ENCODE assay signal across 22 cellular contexts in the genomic region with DNA sequence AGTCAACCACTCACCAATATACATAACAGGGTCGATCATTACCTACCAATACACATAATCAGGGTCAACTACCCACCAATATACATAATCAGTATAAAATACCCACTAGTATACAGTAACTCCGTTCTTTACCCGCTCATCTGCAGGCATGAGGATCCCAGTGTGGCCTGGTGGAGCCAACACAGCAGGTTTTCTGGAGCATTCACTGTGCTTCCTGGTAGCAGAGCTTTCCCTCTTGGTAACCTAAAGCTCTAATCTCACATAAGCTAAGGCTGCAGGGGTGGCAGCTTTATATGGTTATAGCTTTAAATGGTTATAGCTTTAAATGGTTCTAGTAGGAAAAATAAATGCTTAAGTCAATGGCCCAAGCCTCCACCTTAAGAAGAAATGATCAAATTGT. TPM values are rescaled to one million over a fixed set of nuclear protein-coding genes. Genes with fewer than 3 reads are reported as not detected.
DNase-seq lines count a peak whose midpoint lies in the region; FAIRE-seq and TF ChIP-seq lines count a peak whose summit lies in the region.
"Had no signal": no experiment of that assay in that cellular context is flagged by ENCODE, and none has a peak within 500 bp of the region (broad histone marks: within the 10 kb centered on the region; RNA-seq: fewer than 3 reads in every experiment).

No MANE protein-coding gene starts in this region.

- no peaks in the 10 kb centered on the region for H3K4me1 Mint-ChIP-seq in activated CD4-positive, alpha-beta memory T cell treated with anti-CD3 and anti-CD28 coated beads for 36 hours (ENCODE audit: low read depth)
- peaks cover 23% of the 10 kb centered on the region for H3K4me1 Mint-ChIP-seq in activated CD4-positive, alpha-beta memory T cell treated with anti-CD3 and anti-CD28 coated beads, Interleukin-2, amount 10 ng/mL, durations not matched to agents 7 days and 5 days
- H3K4me1 Mint-ChIP-seq in activated T-helper 2 cell treated with anti-CD3 and anti-CD28 coated beads, Interferon-gamma antibody, Interleukin-2, Interleukin-4, amounts not matched to agents 10 μg/mL and 5 μg/mL and 100 μg/mL, durations not matched to agents 14 hours and 24 hours and 36 hours (ENCODE audit: low read depth) = no peaks in the 10 kb centered on the region

- H3K36me3 ChIP-seq in OCI-LY7 (ENCODE audit: insufficient read depth, low read length) = no peaks in the 10 kb centered on the region

- TF ChIP-seq CTCF in OCI-LY7 (conservative IDR thresholded peaks at IDR 0.05; ENCODE audit: low read length) = no peak

- H3K4me1 ChIP-seq in OCI-LY7 (ENCODE audit: insufficient read depth, low read length, poor library complexity, severe bottlenecking) = no peaks in the 10 kb centered on the region

- POLR2A ChIA-PET in activated CD4-positive, alpha-beta memory T cell treated with anti-CD3 and anti-CD28 coated beads for 36 hours (lab: Charles Lee) = no interaction called here
- POLR2A ChIA-PET in activated CD4-positive, alpha-beta memory T cell treated with anti-CD3 and anti-CD28 coated beads, Interleukin-2, amount 10 ng/mL, durations not matched to agents 7 days and 5 days (lab: Charles Lee) = no interaction called here
- POLR2A ChIA-PET in OCI-LY7 (lab: Charles Lee) = no interaction called here

- no peak overlapping the region for H2AFZ ChIP-seq in OCI-LY7 (ENCODE audit: low read length)
- H2AFZ ChIP-seq: GM23338 had no signal

- CTCF ChIA-PET in activated CD4-positive, alpha-beta memory T cell treated with anti-CD3 and anti-CD28 coated beads for 36 hours (lab: Charles Lee) = interaction anchor here (1.0 kb wide), 1 partner anchor 28 kb away, joined by 4 read pairs; no protein-coding TSS in a partner anchor
- CTCF ChIA-PET in activated CD4-positive, alpha-beta memory T cell treated with anti-CD3 and anti-CD28 coated beads, Interleukin-2, amount 10 ng/mL, durations not matched to agents 7 days and 5 days (lab: Charles Lee) = no interaction called here
- CTCF ChIA-PET in OCI-LY7 (lab: Charles Lee; ENCODE audit: unreplicated experiment) = no interaction called here

- no peak for FAIRE-seq in frontal cortex (lab: Jason Lieb, UNC)
- FAIRE-seq: GM12891, HepG2, RCC 7860 had no signal

- no peaks in the 10 kb centered on the region for H3K79me2 ChIP-seq in OCI-LY7 (ENCODE audit: insufficient read depth, low read depth, low read length)

- peaks cover 15% of the 10 kb centered on the region for H3K27me3 Mint-ChIP-seq in activated CD4-positive, alpha-beta memory T cell treated with anti-CD3 and anti-CD28 coated beads for 36 hours
- peaks cover 29% of the 10 kb centered on the region for H3K27me3 Mint-ChIP-seq in activated CD4-positive, alpha-beta memory T cell treated with anti-CD3 and anti-CD28 coated beads, Interleukin-2, amount 10 ng/mL, durations not matched to agents 7 days and 5 days
- peaks cover 10% of the 10 kb centered on the region for H3K27me3 Mint-ChIP-seq in activated T-helper 2 cell treated with anti-CD3 and anti-CD28 coated beads, Interferon-gamma antibody, Interleukin-2, Interleukin-4, amounts not matched to agents 10 μg/mL and 5 μg/mL and 100 μg/mL, durations not matched to agents 14 hours and 24 hours and 36 hours (ENCODE audit: low read depth)

- no peaks in the 10 kb centered on the region for H4K20me1 ChIP-seq in OCI-LY7 (ENCODE audit: insufficient read depth, low read length)

- peak; percentile 5 for DNase-seq in activated CD4-positive, alpha-beta memory T cell treated with anti-CD3 and anti-CD28 coated beads for 36 hours
- no peak for DNase-seq in activated CD4-positive, alpha-beta memory T cell treated with anti-CD3 and anti-CD28 coated beads, Interleukin-2, amount 10 ng/mL, durations not matched to agents 7 days and 5 days
- DNase-seq in OCI-LY7 (ENCODE audit: low spot score) (peak; percentile 6), iPS-NIHi7 (ENCODE audit: extremely low spot score) (peak; percentile 3), frontal cortex (ENCODE audit: low spot score in 2 of 2) (no peak)
- no peak for DNase-seq in activated T-helper 2 cell treated with anti-CD3 and anti-CD28 coated beads, Interferon-gamma antibody, Interleukin-2, Interleukin-4, amounts not matched to agents 10 μg/mL and 5 μg/mL and 100 μg/mL, durations not matched to agents 14 hours and 24 hours and 36 hours (ENCODE audit: low spot score)
- DNase-seq in stimulated activated CD8-positive, alpha-beta memory T cell treated with anti-CD3 and anti-CD28 coated beads, Interleukin-4, amount 100 ng/mL, for 48 hours = no peak
- DNase-seq: AML-193, EL, KG1, MV-4-11, NCI-H1417 treated with DMSO at 0.1 percent for 48 hours, NCI-H1930, NCI-H2171, NCI-H526, SHP77 had no signal

- H3K4me3 ChIP-seq in OCI-LY7 (ENCODE audit: low read depth, low read length, poor library complexity, severe bottlenecking) = no peak overlapping the region
- H3K4me3 ChIP-seq: GM23338, SK-N-MC had no signal

- intact Hi-C loops in activated CD4-positive, alpha-beta memory T cell treated with anti-CD3 and anti-CD28 coated beads for 36 hours (cut with micrococcal nuclease) = no loop called here
- intact Hi-C loops in OCI-LY7 (cut with micrococcal nuclease; ENCODE audit: unreplicated experiment) = no loop called here
- intact Hi-C loops in activated T-helper 2 cell treated with anti-CD3 and anti-CD28 coated beads, Interferon-gamma antibody, Interleukin-2, Interleukin-4, amounts not matched to agents 10 μg/mL and 5 μg/mL and 100 μg/mL, durations not matched to agents 14 hours and 24 hours and 36 hours (cut with micrococcal nuclease) = no loop called here

- H3K36me3 Mint-ChIP-seq in activated CD4-positive, alpha-beta memory T cell treated with anti-CD3 and anti-CD28 coated beads for 36 hours = no peaks in the 10 kb centered on the region
- no peaks in the 10 kb centered on the region for H3K36me3 Mint-ChIP-seq in activated CD4-positive, alpha-beta memory T cell treated with anti-CD3 and anti-CD28 coated beads, Interleukin-2, amount 10 ng/mL, durations not matched to agents 7 days and 5 days (ENCODE audit: low read depth)
- no peaks in the 10 kb centered on the region for H3K36me3 Mint-ChIP-seq in activated T-helper 2 cell treated with anti-CD3 and anti-CD28 coated beads, Interferon-gamma antibody, Interleukin-2, Interleukin-4, amounts not matched to agents 10 μg/mL and 5 μg/mL and 100 μg/mL, durations not matched to agents 14 hours and 24 hours and 36 hours (ENCODE audit: low read depth)

- H3K9me3 ChIP-seq in OCI-LY7 (ENCODE audit: low read length) = no peaks in the 10 kb centered on the region

- no peak overlapping the region for H3K27ac ChIP-seq in OCI-LY7 (ENCODE audit: low read depth, low read length, poor library complexity, severe bottlenecking)
- H3K27ac ChIP-seq: C4-2B, SK-N-MC had no signal

- no peak overlapping the region for H3K4me3 Mint-ChIP-seq in activated CD4-positive, alpha-beta memory T cell treated with anti-CD3 and anti-CD28 coated beads for 36 hours
- no peak overlapping the region for H3K4me3 Mint-ChIP-seq in activated CD4-positive, alpha-beta memory T cell treated with anti-CD3 and anti-CD28 coated beads, Interleukin-2, amount 10 ng/mL, durations not matched to agents 7 days and 5 days
- H3K4me3 Mint-ChIP-seq in activated T-helper 2 cell treated with anti-CD3 and anti-CD28 coated beads, Interferon-gamma antibody, Interleukin-2, Interleukin-4, amounts not matched to agents 10 μg/mL and 5 μg/mL and 100 μg/mL, durations not matched to agents 14 hours and 24 hours and 36 hours (ENCODE audit: low read depth) = no peak overlapping the region
- H3K4me3 Mint-ChIP-seq: GM23338 had no signal

- H3K4me2 ChIP-seq in OCI-LY7 (ENCODE audit: low read length) = no peak overlapping the region
- H3K4me2 ChIP-seq: GM23338 had no signal

- BruUV-seq in OCI-LY7 (replicated peaks; lab: Mats Ljungman, UMichigan) = no TSS peak

- H3K27ac Mint-ChIP-seq in activated CD4-positive, alpha-beta memory T cell treated with anti-CD3 and anti-CD28 coated beads for 36 hours = no peak overlapping the region
- H3K27ac Mint-ChIP-seq in activated CD4-positive, alpha-beta memory T cell treated with anti-CD3 and anti-CD28 coated beads, Interleukin-2, amount 10 ng/mL, durations not matched to agents 7 days and 5 days = no peak overlapping the region
- no peak overlapping the region for H3K27ac Mint-ChIP-seq in activated T-helper 2 cell treated with anti-CD3 and anti-CD28 coated beads, Interferon-gamma antibody, Interleukin-2, Interleukin-4, amounts not matched to agents 10 μg/mL and 5 μg/mL and 100 μg/mL, durations not matched to agents 14 hours and 24 hours and 36 hours
- H3K27ac Mint-ChIP-seq: GM23338 had no signal

- no peaks in the 10 kb centered on the region for H3K9me3 Mint-ChIP-seq in activated CD4-positive, alpha-beta memory T cell treated with anti-CD3 and anti-CD28 coated beads for 36 hours
- H3K9me3 Mint-ChIP-seq in activated CD4-positive, alpha-beta memory T cell treated with anti-CD3 and anti-CD28 coated beads, Interleukin-2, amount 10 ng/mL, durations not matched to agents 7 days and 5 days = no peaks in the 10 kb centered on the region
- H3K9me3 Mint-ChIP-seq in activated T-helper 2 cell treated with anti-CD3 and anti-CD28 coated beads, Interferon-gamma antibody, Interleukin-2, Interleukin-4, amounts not matched to agents 10 μg/mL and 5 μg/mL and 100 μg/mL, durations not matched to agents 14 hours and 24 hours and 36 hours = no peaks in the 10 kb centered on the region

- no peaks in the 10 kb centered on the region for H3K9me2 ChIP-seq in OCI-LY7 (ENCODE audit: insufficient read depth, low read length)

RNA-seq across cellular contexts. Expression of a gene that starts 11.9 kb away (rescaled TPM):
- total RNA-seq in activated CD4-positive, alpha-beta memory T cell treated with anti-CD3 and anti-CD28 coated beads for 36 hours = not detected
- not detected for total RNA-seq in activated CD4-positive, alpha-beta memory T cell treated with anti-CD3 and anti-CD28 coated beads, Interleukin-2, amount 10 ng/mL, durations not matched to agents 7 days and 5 days
- not detected in 2 replicates for total RNA-seq in OCI-LY7 (2014; rRNA removed; shearing (Covaris generic))
- not detected in 2 replicates for total RNA-seq in OCI-LY7 (2022)
- total RNA-seq in activated T-helper 2 cell treated with anti-CD3 and anti-CD28 coated beads, Interferon-gamma antibody, Interleukin-2, Interleukin-4, amounts not matched to agents 10 μg/mL and 5 μg/mL and 100 μg/mL, durations not matched to agents 14 hours and 24 hours and 36 hours = not detected in 2 replicates
- not detected for total RNA-seq in frontal cortex
- total RNA-seq: GM23338, HepG2 had no signal

RNA-seq across cellular contexts. Expression of a gene that starts 12.8 kb away (rescaled TPM):
- not detected for total RNA-seq in activated CD4-positive, alpha-beta memory T cell treated with anti-CD3 and anti-CD28 coated beads for 36 hours
- total RNA-seq in activated CD4-positive, alpha-beta memory T cell treated with anti-CD3 and anti-CD28 coated beads, Interleukin-2, amount 10 ng/mL, durations not matched to agents 7 days and 5 days = not detected
- total RNA-seq in OCI-LY7 (2014; rRNA removed; shearing (Covaris generic)) = not detected in 2 replicates
- not detected in 2 replicates for total RNA-seq in OCI-LY7 (2022)
- total RNA-seq in activated T-helper 2 cell treated with anti-CD3 and anti-CD28 coated beads, Interferon-gamma antibody, Interleukin-2, Interleukin-4, amounts not matched to agents 10 μg/mL and 5 μg/mL and 100 μg/mL, durations not matched to agents 14 hours and 24 hours and 36 hours = not detected in 2 replicates
- not detected for total RNA-seq in frontal cortex
- total RNA-seq: GM23338, HepG2 had no signal

RNA-seq across cellular contexts. Expression of a gene that starts 28.5 kb away (rescaled TPM):
- not detected for total RNA-seq in activated CD4-positive, alpha-beta memory T cell treated with anti-CD3 and anti-CD28 coated beads for 36 hours
- total RNA-seq in activated CD4-positive, alpha-beta memory T cell treated with anti-CD3 and anti-CD28 coated beads, Interleukin-2, amount 10 ng/mL, durations not matched to agents 7 days and 5 days = not detected
- not detected in 2 replicates for total RNA-seq in OCI-LY7 (2014; rRNA removed; shearing (Covaris generic))
- total RNA-seq in OCI-LY7 (2022) (not detected in 2 replicates), frontal cortex (not detected)
- not detected in 2 replicates for total RNA-seq in activated T-helper 2 cell treated with anti-CD3 and anti-CD28 coated beads, Interferon-gamma antibody, Interleukin-2, Interleukin-4, amounts not matched to agents 10 μg/mL and 5 μg/mL and 100 μg/mL, durations not matched to agents 14 hours and 24 hours and 36 hours
- total RNA-seq: GM23338 had no signal

RNA-seq across cellular contexts. Expression of a gene that starts 32.6 kb away (rescaled TPM):
- 10 to 100 TPM; 42.2 to 42.7 TPM for total RNA-seq in activated CD4-positive, alpha-beta memory T cell treated with anti-CD3 and anti-CD28 coated beads for 36 hours
- 10 to 100 TPM; 33.8 to 37.5 TPM for total RNA-seq in activated CD4-positive, alpha-beta memory T cell treated with anti-CD3 and anti-CD28 coated beads, Interleukin-2, amount 10 ng/mL, durations not matched to agents 7 days and 5 days
- 30.2 and 42.7 TPM in 2 replicates for total RNA-seq in OCI-LY7 (2014; rRNA removed; shearing (Covaris generic))
- total RNA-seq in OCI-LY7 (2022) (50.3 and 55.7 TPM in 2 replicates), frontal cortex (13.9 TPM)
- 61.7 TPM in 2 replicates for total RNA-seq in activated T-helper 2 cell treated with anti-CD3 and anti-CD28 coated beads, Interferon-gamma antibody, Interleukin-2, Interleukin-4, amounts not matched to agents 10 μg/mL and 5 μg/mL and 100 μg/mL, durations not matched to agents 14 hours and 24 hours and 36 hours

RNA-seq across cellular contexts. Expression of a gene that starts 53.5 kb away (rescaled TPM):
- 1 to 10 TPM; 3.5 to 4.9 TPM for total RNA-seq in activated CD4-positive, alpha-beta memory T cell treated with anti-CD3 and anti-CD28 coated beads for 36 hours
- 1 to 10 TPM; 2.9 to 4.7 TPM for total RNA-seq in activated CD4-positive, alpha-beta memory T cell treated with anti-CD3 and anti-CD28 coated beads, Interleukin-2, amount 10 ng/mL, durations not matched to agents 7 days and 5 days
- total RNA-seq in OCI-LY7 (2014; rRNA removed; shearing (Covaris generic)) = 1.5 TPM in 2 replicates
- total RNA-seq in OCI-LY7 (2022) (0.21 and 0.52 TPM in 2 replicates), frontal cortex (35.5 TPM)
- total RNA-seq in activated T-helper 2 cell treated with anti-CD3 and anti-CD28 coated beads, Interferon-gamma antibody, Interleukin-2, Interleukin-4, amounts not matched to agents 10 μg/mL and 5 μg/mL and 100 μg/mL, durations not matched to agents 14 hours and 24 hours and 36 hours = 2.2 and 2.3 TPM in 2 replicates

Comparison
In these comparisons a context has a peak if more than half of its experiments do, and no peak if none do; other contexts are left out.
1. DNase-seq: peak in activated CD4-positive, alpha-beta memory T cell treated with anti-CD3 and anti-CD28 coated beads for 36 hours (single experiment), OCI-LY7 (single experiment) and iPS-NIHi7 (single experiment); none in activated CD4-positive, alpha-beta memory T cell treated with anti-CD3 and anti-CD28 coated beads, Interleukin-2, amount 10 ng/mL, durations not matched to agents 7 days and 5 days (single experiment), activated T-helper 2 cell treated with anti-CD3 and anti-CD28 coated beads, Interferon-gamma antibody, Interleukin-2, Interleukin-4, amounts not matched to agents 10 μg/mL and 5 μg/mL and 100 μg/mL, durations not matched to agents 14 hours and 24 hours and 36 hours (single experiment), stimulated activated CD8-positive, alpha-beta memory T cell treated with anti-CD3 and anti-CD28 coated beads, Interleukin-4, amount 100 ng/mL, for 48 hours (single experiment) and frontal cortex (0 of 2).